ENCODE assay signal across 7 cellular contexts in the genomic region with DNA sequence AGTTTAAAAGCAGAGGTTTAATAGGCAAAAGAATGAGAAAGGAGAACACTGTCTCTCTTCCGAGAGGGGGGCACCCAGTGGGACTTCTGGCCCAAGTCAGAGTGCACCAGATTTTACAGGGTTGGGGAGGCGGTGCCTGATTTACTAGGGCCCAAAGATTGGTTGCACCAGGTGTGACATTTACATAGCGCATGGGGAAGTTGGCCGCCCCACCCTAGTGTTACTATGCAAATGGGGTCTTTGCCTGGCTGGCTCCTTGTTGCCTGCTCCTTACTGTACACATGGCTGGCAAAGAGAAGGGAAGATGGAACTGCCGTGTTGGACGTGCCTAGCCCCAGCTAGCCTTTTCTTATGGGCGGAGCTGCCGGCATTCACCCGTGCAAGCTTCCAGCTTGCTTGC.
DNase-seq lines count a peak whose midpoint lies in the region; ATAC-seq and TF ChIP-seq lines count a peak whose summit lies in the region.
"Not testable (repeated sequence)": the region's sequence is repeated elsewhere in the genome, so short reads cannot be mapped to it uniquely, and the experiment has no call there.

No MANE protein-coding gene starts in this region.

- not testable (repeated sequence) for H3K4me1 ChIP-seq in H9 (ENCODE audit: insufficient read depth, low read length); endodermal cell (ENCODE audit: control insufficient read depth, insufficient read depth, low read length); parathyroid adenoma

- CTCF ChIA-PET in WTC11 (lab: Charles Lee), result not testable (repeated sequence)

- not testable (repeated sequence) for H3K18ac ChIP-seq in H9 (ENCODE audit: insufficient read length, low read depth, low read length)

- intact Hi-C loops in left colon (cut with DNase I, micrococcal nuclease), result not testable (repeated sequence)

- H3K4me3 ChIP-seq in endodermal cell (ENCODE audit: low read length); parathyroid adenoma (ENCODE audit: low read depth, low read length): not testable (repeated sequence)

- not testable (repeated sequence) for H3K27me3 ChIP-seq in H9 (ENCODE audit: insufficient read depth, low read length); endodermal cell (ENCODE audit: control insufficient read depth, insufficient read depth, low read length, poor library complexity, severe bottlenecking); parathyroid adenoma (ENCODE audit: control insufficient read depth, insufficient read depth, low read length)

- not testable (repeated sequence) for H3K27ac ChIP-seq in H9 (ENCODE audit: insufficient read length, low read depth, low read length); endodermal cell (ENCODE audit: low read depth, low read length)
- H3K27ac ChIP-seq in parathyroid adenoma, result peak overlapping the region; percentile 56

- not testable (repeated sequence) for H3K14ac ChIP-seq in H9 (ENCODE audit: insufficient read depth, low read length)

- not testable (repeated sequence) for H3K27ac Mint-ChIP-seq in H9, WTC11, endodermal cell

- not testable (repeated sequence) for H4K20me1 ChIP-seq in H9 (ENCODE audit: control insufficient read depth, insufficient read depth, insufficient read length)

- H3K9me3 Mint-ChIP-seq in H9, WTC11, endodermal cell: not testable (repeated sequence)

- POLR2A ChIA-PET in WTC11 (lab: Charles Lee), result not testable (repeated sequence)

- not testable (repeated sequence) for H4K8ac ChIP-seq in H9 (replicated peaks; ENCODE audit: insufficient read length, low read depth, low read length)

- not testable (repeated sequence) for H3K79me2 ChIP-seq in H9 (ENCODE audit: insufficient read depth, low read length); parathyroid adenoma

- TF ChIP-seq CTCF in H9 (conservative IDR thresholded peaks at IDR 0.05); WTC11 (IDR thresholded peaks at IDR 0.05); endodermal cell (conservative IDR thresholded peaks at IDR 0.05); parathyroid adenoma (IDR thresholded peaks at IDR 0.05): not testable (repeated sequence)

- WGBS in H9 (ENCODE audit: extremely low coverage, insufficient read length, low lambda C conversion rate), result no CpG with 5 or more reads among the region's 9 CpGs
- 67% methylated on average over 1 of the region's 9 CpGs; no CpG with 5 or more reads in 1 of the 2 experiments for WGBS in endodermal cell (ENCODE audit: insufficient coverage in 1 of 2, insufficient read length in 1 of 2), 2 experiments

- ATAC-seq in WTC11, result peak; percentile 76
- peak; percentile 60 for ATAC-seq in left colon

- not testable (repeated sequence) for H3K36me3 ChIP-seq in endodermal cell (ENCODE audit: control insufficient read depth, insufficient read depth, low read length); parathyroid adenoma (ENCODE audit: control insufficient read depth, insufficient read depth, low read length)

- H3K23ac ChIP-seq in H9 (ENCODE audit: insufficient read length, low read depth, low read length), result not testable (repeated sequence)

- H3K27me3 Mint-ChIP-seq in H9 (ENCODE audit: low read depth); WTC11 (ENCODE audit: low read depth); endodermal cell (ENCODE audit: insufficient read depth): not testable (repeated sequence)

- H3K23me2 ChIP-seq in H9 (ENCODE audit: insufficient read length, low read depth, low read length, poor library complexity, severe bottlenecking), result not testable (repeated sequence)

- H4K91ac ChIP-seq in H9 (ENCODE audit: insufficient read length, low read depth, low read length), result not testable (repeated sequence)

- H3T11ph ChIP-seq in H9 (ENCODE audit: low read length), result not testable (repeated sequence)

- not testable (repeated sequence) for H3K9me3 ChIP-seq in H9 (ENCODE audit: control insufficient read depth, low read depth, low read length); endodermal cell (ENCODE audit: control insufficient read depth, low read length); parathyroid adenoma (ENCODE audit: control insufficient read depth, low read length)

- H3K4me2 ChIP-seq in H9 (ENCODE audit: insufficient read depth, insufficient read length, low read length); parathyroid adenoma (ENCODE audit: low read length): not testable (repeated sequence)

- not testable (repeated sequence) for H3K4ac ChIP-seq in H9 (ENCODE audit: low read depth, low read length)

- not testable (repeated sequence) for H4K5ac ChIP-seq in H9 (ENCODE audit: insufficient read length, low read depth, low read length)

- not testable (repeated sequence) for H2BK5ac ChIP-seq in H9 (ENCODE audit: insufficient read length, low read length)

- not testable (repeated sequence) for H3K56ac ChIP-seq in H9 (ENCODE audit: insufficient read length, low read depth, low read length)

- not testable (repeated sequence) for H3K36me3 Mint-ChIP-seq in H9 (ENCODE audit: insufficient read depth in 1 of 3, low read depth in 3 of 3); WTC11; endodermal cell (ENCODE audit: low read depth)

- not testable (repeated sequence) for H2BK120ac ChIP-seq in H9 (ENCODE audit: low read depth, low read length, poor library complexity, severe bottlenecking)

- not testable (repeated sequence) for H3K4me1 Mint-ChIP-seq in H9, WTC11, endodermal cell

- H2AK5ac ChIP-seq in H9 (ENCODE audit: insufficient read length, low read length), result not testable (repeated sequence)

- H2AFZ ChIP-seq in H9 (ENCODE audit: low read length); parathyroid adenoma: not testable (repeated sequence)

- H2BK12ac ChIP-seq in H9 (ENCODE audit: insufficient read length, low read depth, low read length), result not testable (repeated sequence)

- H3K79me1 ChIP-seq in H9 (ENCODE audit: insufficient read depth, low read depth, low read length, poor library complexity, severe bottlenecking), result not testable (repeated sequence)

- not testable (repeated sequence) for H2BK15ac ChIP-seq in H9 (ENCODE audit: low read depth, low read length)

- not testable (repeated sequence) for H3K4me3 Mint-ChIP-seq in H9, WTC11, endodermal cell

- not testable (repeated sequence) for H3K9ac ChIP-seq in H9 (ENCODE audit: extremely low read depth, insufficient read length, low read length); endodermal cell (ENCODE audit: extremely low read depth, low read length, poor library complexity, severe bottlenecking); parathyroid adenoma

- not testable (repeated sequence) for H2BK20ac ChIP-seq in H9 (ENCODE audit: low read depth, low read length, poor library complexity, severe bottlenecking)

- peak; percentile 23 for DNase-seq in DMS 273 (lab: John Stamatoyannopoulos, UW; ENCODE audit: unreplicated experiment)
- peak; percentile 33 for DNase-seq in H9
- peak; percentile 7 for DNase-seq in NCI-H526 treated with DMSO at 0.1 percent for 48 hours (lab: John Stamatoyannopoulos, UW)
- DNase-seq in WTC11 (ENCODE audit: low spot score), result peak; percentile 14
- peak; percentile 47 for DNase-seq in endodermal cell
- not testable (repeated sequence) for DNase-seq in left colon
